In genomic region chr1:215647738-215648137, GRCh38 we compare ENCODE assay signal across 1 cellular context.
TF ChIP-seq lines count a peak whose summit lies in the region.

No MANE protein-coding gene starts in this region.

TF ChIP-seq in SK-N-SH treated with all-trans-retinoic acid at 6 μM for 48 hours, 23 proteins besides CTCF, POLR2A, EP300 and RAD21 (continued from another document):
- TF ChIP-seq, protein P1, sequence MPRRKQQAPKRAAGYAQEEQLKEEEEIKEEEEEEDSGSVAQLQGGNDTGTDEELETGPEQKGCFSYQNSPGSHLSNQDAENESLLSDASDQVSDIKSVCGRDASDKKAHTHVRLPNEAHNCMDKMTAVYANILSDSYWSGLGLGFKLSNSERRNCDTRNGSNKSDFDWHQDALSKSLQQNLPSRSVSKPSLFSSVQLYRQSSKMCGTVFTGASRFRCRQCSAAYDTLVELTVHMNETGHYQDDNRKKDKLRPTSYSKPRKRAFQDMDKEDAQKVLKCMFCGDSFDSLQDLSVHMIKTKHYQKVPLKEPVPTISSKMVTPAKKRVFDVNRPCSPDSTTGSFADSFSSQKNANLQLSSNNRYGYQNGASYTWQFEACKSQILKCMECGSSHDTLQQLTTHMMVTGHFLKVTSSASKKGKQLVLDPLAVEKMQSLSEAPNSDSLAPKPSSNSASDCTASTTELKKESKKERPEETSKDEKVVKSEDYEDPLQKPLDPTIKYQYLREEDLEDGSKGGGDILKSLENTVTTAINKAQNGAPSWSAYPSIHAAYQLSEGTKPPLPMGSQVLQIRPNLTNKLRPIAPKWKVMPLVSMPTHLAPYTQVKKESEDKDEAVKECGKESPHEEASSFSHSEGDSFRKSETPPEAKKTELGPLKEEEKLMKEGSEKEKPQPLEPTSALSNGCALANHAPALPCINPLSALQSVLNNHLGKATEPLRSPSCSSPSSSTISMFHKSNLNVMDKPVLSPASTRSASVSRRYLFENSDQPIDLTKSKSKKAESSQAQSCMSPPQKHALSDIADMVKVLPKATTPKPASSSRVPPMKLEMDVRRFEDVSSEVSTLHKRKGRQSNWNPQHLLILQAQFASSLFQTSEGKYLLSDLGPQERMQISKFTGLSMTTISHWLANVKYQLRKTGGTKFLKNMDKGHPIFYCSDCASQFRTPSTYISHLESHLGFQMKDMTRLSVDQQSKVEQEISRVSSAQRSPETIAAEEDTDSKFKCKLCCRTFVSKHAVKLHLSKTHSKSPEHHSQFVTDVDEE (CRISPR knock-in tag; IDR thresholded peaks at IDR 0.05), result no peak
- TF ChIP-seq POU6F1 (CRISPR knock-in tag; IDR thresholded peaks at IDR 0.05; ENCODE audit: borderline replicate concordance, low read depth) (no peak), ZNF70 (CRISPR knock-in tag; IDR thresholded peaks at IDR 0.05) (no peak), PPARA (CRISPR knock-in tag; IDR thresholded peaks at IDR 0.05; ENCODE audit: borderline replicate concordance) (no peak), ISL1 (CRISPR knock-in tag; IDR thresholded peaks at IDR 0.05) (no peak), CREB5 (CRISPR knock-in tag; IDR thresholded peaks at IDR 0.05; ENCODE audit: low read depth) (no peak), TCF4 (CRISPR knock-in tag; IDR thresholded peaks at IDR 0.05; ENCODE audit: borderline replicate concordance) (no peak), ESRRG (CRISPR knock-in tag; IDR thresholded peaks at IDR 0.05) (no peak), ZFP30 (CRISPR knock-in tag; IDR thresholded peaks at IDR 0.05) (no peak), TOX (CRISPR knock-in tag; IDR thresholded peaks at IDR 0.05; ENCODE audit: borderline replicate concordance) (no peak), ZNF565 (CRISPR knock-in tag; conservative IDR thresholded peaks at IDR 0.05; ENCODE audit: low read depth) (no peak), ARNTL (CRISPR knock-in tag; IDR thresholded peaks at IDR 0.05; ENCODE audit: borderline replicate concordance, low read depth) (no peak), ZC3H10 (CRISPR knock-in tag; IDR thresholded peaks at IDR 0.05) (no peak), BACH2 (CRISPR knock-in tag; IDR thresholded peaks at IDR 0.05; ENCODE audit: borderline replicate concordance) (no peak), ZFP3 (CRISPR knock-in tag; IDR thresholded peaks at IDR 0.05) (no peak), CSDC2 (CRISPR knock-in tag; IDR thresholded peaks at IDR 0.05) (no peak)
